Comparison of ENCODE assay signal across 15 cellular contexts in the genomic region with DNA sequence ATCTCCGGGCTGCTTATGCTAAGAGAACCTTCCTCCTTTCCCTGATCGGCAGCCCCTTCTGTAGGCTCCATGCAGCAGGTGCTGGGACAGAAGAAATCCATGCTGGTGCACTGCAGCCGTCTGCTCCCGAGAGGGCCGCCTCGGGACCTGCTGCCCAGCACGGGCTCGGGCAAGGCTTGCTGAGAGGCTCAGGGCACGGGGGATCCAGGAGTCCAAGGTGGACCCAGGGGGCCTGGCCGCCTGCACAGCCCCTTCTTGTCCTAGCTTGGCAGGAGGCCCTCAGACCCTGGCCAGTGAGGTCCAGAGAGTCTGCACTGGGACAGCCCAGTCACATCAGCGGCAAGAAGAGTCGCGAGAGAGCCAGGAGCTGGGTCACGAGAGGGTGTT. TPM values are rescaled to one million over a fixed set of nuclear protein-coding genes. Genes with fewer than 3 reads are reported as not detected.
DNase-seq lines count a peak whose midpoint lies in the region; ATAC-seq and TF ChIP-seq lines count a peak whose summit lies in the region.
"Had no signal": no experiment of that assay in that cellular context is flagged by ENCODE, and none has a peak within 500 bp of the region (broad histone marks: within the 10 kb centered on the region; RNA-seq: fewer than 3 reads in every experiment).

No MANE protein-coding gene starts in this region.

- H3K27ac ChIP-seq in C4-2B (peak overlapping the region; percentile 17; the same call in 1 of the 2 replicates), DOHH2 (ENCODE audit: low read depth, low read length) (no peak overlapping the region), hepatocyte (no peak overlapping the region), tibial nerve (no peak overlapping the region)
- H3K27ac ChIP-seq: SK-N-MC had no signal

- peaks cover 7% of the 10 kb centered on the region for H3K36me3 Mint-ChIP-seq in activated CD4-positive, alpha-beta memory T cell treated with anti-CD3 and anti-CD28 coated beads for 36 hours
- H3K36me3 Mint-ChIP-seq in immature natural killer cell = no peaks in the 10 kb centered on the region
- H3K36me3 Mint-ChIP-seq: naive B cell had no signal

- H3K4me3 ChIP-seq in DOHH2 (ENCODE audit: low read length) (no peak overlapping the region), hepatocyte (no peak overlapping the region), tibial nerve (no peak overlapping the region)
- H3K4me3 ChIP-seq: SK-N-MC had no signal

- H3K36me3 ChIP-seq in DOHH2 (ENCODE audit: control insufficient read depth, low read length) (no peaks in the 10 kb centered on the region; the same call in 1 of the 2 replicates), hepatocyte (replicated peaks; ENCODE audit: insufficient read depth, low read depth) (no peaks in the 10 kb centered on the region), tibial nerve (no peaks in the 10 kb centered on the region)

- H3K4me1 ChIP-seq in DOHH2 (ENCODE audit: control insufficient read depth, low read length) (peaks cover 76% of the 10 kb centered on the region), hepatocyte (ENCODE audit: insufficient read depth) (no peaks in the 10 kb centered on the region), tibial nerve (peaks cover 0 to 15% (median under 1%) of the 10 kb centered on the region in 4 donors)

- H3K79me2 ChIP-seq in DOHH2 (ENCODE audit: control insufficient read depth, low read length) = no peaks in the 10 kb centered on the region
- H3K79me2 ChIP-seq in hepatocyte = no peaks in the 10 kb centered on the region

- TF ChIP-seq POLR2A in tibial nerve (IDR thresholded peaks at IDR 0.05) = no peak

- H3K9me2 ChIP-seq in DOHH2 (replicated peaks; ENCODE audit: control insufficient read depth, low read length) = no peaks in the 10 kb centered on the region
- H3K9me2 ChIP-seq in hepatocyte (replicated peaks; ENCODE audit: insufficient read depth) = no peaks in the 10 kb centered on the region

- no peak for ATAC-seq in GM18517 (IDR thresholded peaks at IDR 0.05; ENCODE audit: unreplicated experiment)

- H3F3A ChIP-seq in DOHH2 (ENCODE audit: control insufficient read depth, insufficient read depth) = peaks cover 26% of the 10 kb centered on the region

- peak overlapping the region; percentile 62 for H3K4me3 Mint-ChIP-seq in activated CD4-positive, alpha-beta memory T cell treated with anti-CD3 and anti-CD28 coated beads for 36 hours
- H3K4me3 Mint-ChIP-seq in immature natural killer cell = peak overlapping the region in 1 of 5 donors; percentile 78

- H3K4me1 Mint-ChIP-seq in activated CD4-positive, alpha-beta memory T cell treated with anti-CD3 and anti-CD28 coated beads for 36 hours (ENCODE audit: low read depth) = peaks cover 82% of the 10 kb centered on the region
- peaks cover 70 to 77% of the 10 kb centered on the region in 2 donors for H3K4me1 Mint-ChIP-seq in immature natural killer cell

- no peaks in the 10 kb centered on the region for H3K27me3 ChIP-seq in DOHH2 (ENCODE audit: control insufficient read depth, low read length)
- H3K27me3 ChIP-seq in hepatocyte = no peaks in the 10 kb centered on the region
- H3K27me3 ChIP-seq in tibial nerve = no peaks in the 10 kb centered on the region

- no peaks in the 10 kb centered on the region for H3K9me3 ChIP-seq in DOHH2 (ENCODE audit: control insufficient read depth, insufficient read depth, low read length)
- no peaks in the 10 kb centered on the region for H3K9me3 ChIP-seq in hepatocyte (ENCODE audit: low read depth)
- peaks cover 0 to 6% (median 0%) of the 10 kb centered on the region in 4 donors for H3K9me3 ChIP-seq in tibial nerve

- H2AFZ ChIP-seq in hepatocyte = no peak overlapping the region

- TF ChIP-seq EP300 in tibial nerve (IDR thresholded peaks at IDR 0.05) = no peak

- CTCF ChIA-PET in activated CD4-positive, alpha-beta memory T cell treated with anti-CD3 and anti-CD28 coated beads for 36 hours (lab: Charles Lee) = interaction anchor here (2.5 to 4.4 kb wide), 3 partner anchors 14 to 42 kb away, joined by 17 to 80 read pairs (median 18); a partner anchor contains a TSS

- H3K9me3 Mint-ChIP-seq in activated CD4-positive, alpha-beta memory T cell treated with anti-CD3 and anti-CD28 coated beads for 36 hours = peaks cover 8% of the 10 kb centered on the region
- H3K9me3 Mint-ChIP-seq in immature natural killer cell = no peaks in the 10 kb centered on the region

- intact Hi-C loops in activated CD4-positive, alpha-beta memory T cell treated with anti-CD3 and anti-CD28 coated beads for 36 hours (cut with micrococcal nuclease) = no loop called here

- peak overlapping the region; percentile 68; the same call in 1 of the 2 replicates for H3K4me2 ChIP-seq in DOHH2 (ENCODE audit: low read length)
- no peak overlapping the region for H3K4me2 ChIP-seq in hepatocyte

- H3K27me3 Mint-ChIP-seq in activated CD4-positive, alpha-beta memory T cell treated with anti-CD3 and anti-CD28 coated beads for 36 hours = no peaks in the 10 kb centered on the region
- H3K27me3 Mint-ChIP-seq in immature natural killer cell (ENCODE audit: low read depth in 3 of 3) = peaks cover 15 to 23% (median 16%) of the 10 kb centered on the region in 3 donors
- H3K27me3 Mint-ChIP-seq: naive B cell had no signal

- DNase-seq in activated CD4-positive, alpha-beta memory T cell treated with anti-CD3 and anti-CD28 coated beads for 36 hours = no peak
- no peak for DNase-seq in immature natural killer cell
- DNase-seq in NCI-H748 treated with DMSO at 0.1 percent for 48 hours (lab: John Stamatoyannopoulos, UW) = no peak
- no peak for DNase-seq in hepatocyte (ENCODE audit: low spot score)
- DNase-seq in tibial nerve (ENCODE audit: low spot score in 2 of 2) = no peak
- DNase-seq: C1 segment of cervical spinal cord, head of caudate nucleus, kidney glomerular epithelial cell, right cardiac atrium had no signal

- no peaks in the 10 kb centered on the region for H4K20me1 ChIP-seq in DOHH2 (ENCODE audit: control insufficient read depth, insufficient read depth, low read depth, low read length)
- H4K20me1 ChIP-seq in hepatocyte (ENCODE audit: insufficient read depth, poor library complexity, severe bottlenecking) = no peaks in the 10 kb centered on the region

- 91% methylated on average over 14 of the region's 14 CpGs for WGBS in hepatocyte (ENCODE audit: low lambda C conversion rate, missing lambda C conversion rate)
- WGBS in tibial nerve, 2 donors = 63 to 83% methylated on average over 4 to 13 of the region's 14 CpGs

- POLR2A ChIA-PET in activated CD4-positive, alpha-beta memory T cell treated with anti-CD3 and anti-CD28 coated beads for 36 hours (lab: Charles Lee) = interaction anchor here (0.8 to 6.6 kb wide), 5 partner anchors 13 to 50 kb away, joined by 4 to 206 read pairs (median 4); a partner anchor contains a TSS

- TF ChIP-seq CTCF in C4-2B (conservative IDR thresholded peaks at IDR 0.05) (no peak), DOHH2 (IDR thresholded peaks at IDR 0.05; ENCODE audit: low read depth, low read length, poor library complexity, severe bottlenecking) (no peak), hepatocyte (IDR thresholded peaks at IDR 0.05; ENCODE audit: poor library complexity) (no peak), tibial nerve (IDR thresholded peaks at IDR 0.05) (no peak)

- H3K27ac Mint-ChIP-seq in activated CD4-positive, alpha-beta memory T cell treated with anti-CD3 and anti-CD28 coated beads for 36 hours = peak overlapping the region; percentile 96
- peak overlapping the region in 4 of 6 donors; percentile 62 to 97 (median 88) for H3K27ac Mint-ChIP-seq in immature natural killer cell

RNA-seq across cellular contexts. Expression of a gene that starts 13.3 kb away (rescaled TPM):
- total RNA-seq in activated CD4-positive, alpha-beta memory T cell treated with anti-CD3 and anti-CD28 coated beads for 36 hours = 100 to 1,000 TPM; 522 to 539 TPM
- polyA plus RNA-seq in immature natural killer cell (100 to 1,000 TPM; 272 to 875 (median 555) TPM), hepatocyte (17.0 and 24.0 TPM in 2 replicates)
- total RNA-seq in hepatocyte (7.2 and 11.3 TPM in 2 replicates), tibial nerve (10 to 100 TPM; 14.0 to 21.1 (median 15.6) TPM)

RNA-seq across cellular contexts. Expression of a gene that starts 20.2 kb away (rescaled TPM):
- 1 to 10 TPM; 1.8 to 2.4 TPM for total RNA-seq in activated CD4-positive, alpha-beta memory T cell treated with anti-CD3 and anti-CD28 coated beads for 36 hours
- polyA plus RNA-seq in immature natural killer cell (not detected), hepatocyte (not detected in 2 replicates)
- total RNA-seq in hepatocyte (not detected in 2 replicates), tibial nerve (under 1 TPM in 1 of 4 donors, not detected in 3; 0.60 TPM)
- total RNA-seq: cerebellum, right cardiac atrium had no signal
- polyA plus RNA-seq: right cardiac atrium had no signal

RNA-seq across cellular contexts. Expression of a gene that starts 42.2 kb away (rescaled TPM):
- under 1 TPM; 0.21 to 0.36 TPM for total RNA-seq in activated CD4-positive, alpha-beta memory T cell treated with anti-CD3 and anti-CD28 coated beads for 36 hours
- polyA plus RNA-seq in immature natural killer cell (under 1 TPM in 1 of 3 donors, not detected in 2; 0.83 TPM), hepatocyte (0.66 TPM in 1 of 2 replicates, not detected in the other)
- total RNA-seq in hepatocyte (0.56 and 0.87 TPM in 2 replicates), tibial nerve (1 to 10 TPM; 2.1 to 5.0 (median 4.7) TPM)
- total RNA-seq: cerebellum had no signal

RNA-seq across cellular contexts. Expression of a gene that starts 50.1 kb away (rescaled TPM):
- total RNA-seq in activated CD4-positive, alpha-beta memory T cell treated with anti-CD3 and anti-CD28 coated beads for 36 hours = 100 to 1,000 TPM; 173 to 181 TPM
- 100 to 1,000 TPM; 161 to 252 (median 173) TPM for polyA plus RNA-seq in immature natural killer cell
- 119 and 138 TPM in 2 replicates for total RNA-seq in hepatocyte
- 92.8 and 101 TPM in 2 replicates for polyA plus RNA-seq in hepatocyte
- total RNA-seq in tibial nerve = 100 to 1,000 TPM in 1 of 4 donors, 10 to 100 TPM in 3; 77.3 to 111 (median 85.0) TPM

Comparison
In these comparisons a context has a peak if more than half of its experiments do, and no peak if none do; other contexts are left out.
1. RNA of a gene that starts 13.3 kb away (total RNA-seq): 522 to 539 TPM in activated CD4-positive, alpha-beta memory T cell treated with anti-CD3 and anti-CD28 coated beads for 36 hours; 14.0 to 21.1 TPM in tibial nerve and 7.2 to 11.3 TPM in hepatocyte; every median in the first group is over 10 times any median in the second.